ENCODE assay signal across 1 cellular context in genomic region chr9:104386425-104387069, GRCh38.
TF ChIP-seq lines count a peak whose summit lies in the region.

No MANE protein-coding gene starts in this region.

TF ChIP-seq in HepG2, 621 proteins besides CTCF, POLR2A, EP300 and RAD21 (continued from another document):
- TF ChIP-seq ZBTB8A (CRISPR knock-in tag; IDR thresholded peaks at IDR 0.05; ENCODE audit: borderline replicate concordance, low read depth) (no peak), STAG1 (CRISPR knock-in tag; IDR thresholded peaks at IDR 0.05) (peak; percentile 87)
